ENCODE assay signal across 2 cellular contexts in genomic region chr3:59660376-59660775, GRCh38.
TF ChIP-seq lines count a peak whose summit lies in the region.

No MANE protein-coding gene starts in this region.

TF ChIP-seq in IMR-90, 13 proteins besides CTCF, POLR2A, EP300 and RAD21:
- TF ChIP-seq MAZ (IDR thresholded peaks at IDR 0.05; ENCODE audit: borderline replicate concordance, low read depth, low read length) (no peak), MXI1 (IDR thresholded peaks at IDR 0.05; ENCODE audit: borderline replicate concordance, low read depth, low read length) (no peak), NFE2L2 (IDR thresholded peaks at IDR 0.05; ENCODE audit: low read depth, low read length) (no peak)

TF ChIP-seq in GM23338, 12 proteins besides CTCF, POLR2A, EP300 and RAD21:
- TF ChIP-seq STAT1 (IDR thresholded peaks at IDR 0.05; ENCODE audit: unreplicated experiment) (no peak), JUNB (IDR thresholded peaks at IDR 0.05; ENCODE audit: unreplicated experiment) (no peak), ZNF331 (CRISPR knock-in tag; IDR thresholded peaks at IDR 0.05; ENCODE audit: low read depth) (no peak), CREB1 (CRISPR knock-in tag; IDR thresholded peaks at IDR 0.05; ENCODE audit: low read depth) (no peak), EZH2phosphoT487 (IDR thresholded peaks at IDR 0.05; ENCODE audit: unreplicated experiment) (no peak), NANOG (IDR thresholded peaks at IDR 0.05; ENCODE audit: borderline replicate concordance) (no peak), ZNF114 (CRISPR knock-in tag; IDR thresholded peaks at IDR 0.05) (no peak), EZH2 (IDR thresholded peaks at IDR 0.05; ENCODE audit: low read depth, unreplicated experiment) (no peak), POLR2AphosphoS5 (IDR thresholded peaks at IDR 0.05; ENCODE audit: low read depth) (no peak)
- TF ChIP-seq, protein P1, sequence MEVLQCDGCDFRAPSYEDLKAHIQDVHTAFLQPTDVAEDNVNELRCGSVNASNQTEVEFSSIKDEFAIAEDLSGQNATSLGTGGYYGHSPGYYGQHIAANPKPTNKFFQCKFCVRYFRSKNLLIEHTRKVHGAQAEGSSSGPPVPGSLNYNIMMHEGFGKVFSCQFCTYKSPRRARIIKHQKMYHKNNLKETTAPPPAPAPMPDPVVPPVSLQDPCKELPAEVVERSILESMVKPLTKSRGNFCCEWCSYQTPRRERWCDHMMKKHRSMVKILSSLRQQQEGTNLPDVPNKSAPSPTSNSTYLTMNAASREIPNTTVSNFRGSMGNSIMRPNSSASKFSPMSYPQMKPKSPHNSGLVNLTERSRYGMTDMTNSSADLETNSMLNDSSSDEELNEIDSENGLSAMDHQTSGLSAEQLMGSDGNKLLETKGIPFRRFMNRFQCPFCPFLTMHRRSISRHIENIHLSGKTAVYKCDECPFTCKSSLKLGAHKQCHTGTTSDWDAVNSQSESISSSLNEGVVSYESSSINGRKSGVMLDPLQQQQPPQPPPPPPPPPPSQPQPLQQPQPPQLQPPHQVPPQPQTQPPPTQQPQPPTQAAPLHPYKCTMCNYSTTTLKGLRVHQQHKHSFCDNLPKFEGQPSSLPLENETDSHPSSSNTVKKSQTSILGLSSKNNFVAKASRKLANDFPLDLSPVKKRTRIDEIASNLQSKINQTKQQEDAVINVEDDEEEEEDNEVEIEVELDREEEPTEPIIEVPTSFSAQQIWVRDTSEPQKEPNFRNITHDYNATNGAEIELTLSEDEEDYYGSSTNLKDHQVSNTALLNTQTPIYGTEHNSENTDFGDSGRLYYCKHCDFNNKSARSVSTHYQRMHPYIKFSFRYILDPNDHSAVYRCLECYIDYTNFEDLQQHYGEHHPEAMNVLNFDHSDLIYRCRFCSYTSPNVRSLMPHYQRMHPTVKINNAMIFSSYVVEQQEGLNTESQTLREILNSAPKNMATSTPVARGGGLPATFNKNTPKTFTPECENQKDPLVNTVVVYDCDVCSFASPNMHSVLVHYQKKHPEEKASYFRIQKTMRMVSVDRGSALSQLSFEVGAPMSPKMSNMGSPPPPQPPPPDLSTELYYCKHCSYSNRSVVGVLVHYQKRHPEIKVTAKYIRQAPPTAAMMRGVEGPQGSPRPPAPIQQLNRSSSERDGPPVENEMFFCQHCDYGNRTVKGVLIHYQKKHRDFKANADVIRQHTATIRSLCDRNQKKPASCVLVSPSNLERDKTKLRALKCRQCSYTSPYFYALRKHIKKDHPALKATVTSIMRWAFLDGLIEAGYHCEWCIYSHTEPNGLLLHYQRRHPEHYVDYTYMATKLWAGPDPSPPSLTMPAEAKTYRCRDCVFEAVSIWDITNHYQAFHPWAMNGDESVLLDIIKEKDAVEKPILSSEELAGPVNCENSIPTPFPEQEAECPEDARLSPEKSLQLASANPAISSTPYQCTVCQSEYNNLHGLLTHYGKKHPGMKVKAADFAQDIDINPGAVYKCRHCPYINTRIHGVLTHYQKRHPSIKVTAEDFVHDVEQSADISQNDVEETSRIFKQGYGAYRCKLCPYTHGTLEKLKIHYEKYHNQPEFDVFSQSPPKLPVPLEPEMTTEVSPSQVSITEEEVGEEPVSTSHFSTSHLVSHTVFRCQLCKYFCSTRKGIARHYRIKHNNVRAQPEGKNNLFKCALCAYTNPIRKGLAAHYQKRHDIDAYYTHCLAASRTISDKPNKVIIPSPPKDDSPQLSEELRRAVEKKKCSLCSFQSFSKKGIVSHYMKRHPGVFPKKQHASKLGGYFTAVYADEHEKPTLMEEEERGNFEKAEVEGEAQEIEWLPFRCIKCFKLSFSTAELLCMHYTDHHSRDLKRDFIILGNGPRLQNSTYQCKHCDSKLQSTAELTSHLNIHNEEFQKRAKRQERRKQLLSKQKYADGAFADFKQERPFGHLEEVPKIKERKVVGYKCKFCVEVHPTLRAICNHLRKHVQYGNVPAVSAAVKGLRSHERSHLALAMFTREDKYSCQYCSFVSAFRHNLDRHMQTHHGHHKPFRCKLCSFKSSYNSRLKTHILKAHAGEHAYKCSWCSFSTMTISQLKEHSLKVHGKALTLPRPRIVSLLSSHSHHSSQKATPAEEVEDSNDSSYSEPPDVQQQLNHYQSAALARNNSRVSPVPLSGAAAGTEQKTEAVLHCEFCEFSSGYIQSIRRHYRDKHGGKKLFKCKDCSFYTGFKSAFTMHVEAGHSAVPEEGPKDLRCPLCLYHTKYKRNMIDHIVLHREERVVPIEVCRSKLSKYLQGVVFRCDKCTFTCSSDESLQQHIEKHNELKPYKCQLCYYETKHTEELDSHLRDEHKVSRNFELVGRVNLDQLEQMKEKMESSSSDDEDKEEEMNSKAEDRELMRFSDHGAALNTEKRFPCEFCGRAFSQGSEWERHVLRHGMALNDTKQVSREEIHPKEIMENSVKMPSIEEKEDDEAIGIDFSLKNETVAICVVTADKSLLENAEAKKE (CRISPR knock-in tag; IDR thresholded peaks at IDR 0.05): no peak
- TF ChIP-seq, protein P2, sequence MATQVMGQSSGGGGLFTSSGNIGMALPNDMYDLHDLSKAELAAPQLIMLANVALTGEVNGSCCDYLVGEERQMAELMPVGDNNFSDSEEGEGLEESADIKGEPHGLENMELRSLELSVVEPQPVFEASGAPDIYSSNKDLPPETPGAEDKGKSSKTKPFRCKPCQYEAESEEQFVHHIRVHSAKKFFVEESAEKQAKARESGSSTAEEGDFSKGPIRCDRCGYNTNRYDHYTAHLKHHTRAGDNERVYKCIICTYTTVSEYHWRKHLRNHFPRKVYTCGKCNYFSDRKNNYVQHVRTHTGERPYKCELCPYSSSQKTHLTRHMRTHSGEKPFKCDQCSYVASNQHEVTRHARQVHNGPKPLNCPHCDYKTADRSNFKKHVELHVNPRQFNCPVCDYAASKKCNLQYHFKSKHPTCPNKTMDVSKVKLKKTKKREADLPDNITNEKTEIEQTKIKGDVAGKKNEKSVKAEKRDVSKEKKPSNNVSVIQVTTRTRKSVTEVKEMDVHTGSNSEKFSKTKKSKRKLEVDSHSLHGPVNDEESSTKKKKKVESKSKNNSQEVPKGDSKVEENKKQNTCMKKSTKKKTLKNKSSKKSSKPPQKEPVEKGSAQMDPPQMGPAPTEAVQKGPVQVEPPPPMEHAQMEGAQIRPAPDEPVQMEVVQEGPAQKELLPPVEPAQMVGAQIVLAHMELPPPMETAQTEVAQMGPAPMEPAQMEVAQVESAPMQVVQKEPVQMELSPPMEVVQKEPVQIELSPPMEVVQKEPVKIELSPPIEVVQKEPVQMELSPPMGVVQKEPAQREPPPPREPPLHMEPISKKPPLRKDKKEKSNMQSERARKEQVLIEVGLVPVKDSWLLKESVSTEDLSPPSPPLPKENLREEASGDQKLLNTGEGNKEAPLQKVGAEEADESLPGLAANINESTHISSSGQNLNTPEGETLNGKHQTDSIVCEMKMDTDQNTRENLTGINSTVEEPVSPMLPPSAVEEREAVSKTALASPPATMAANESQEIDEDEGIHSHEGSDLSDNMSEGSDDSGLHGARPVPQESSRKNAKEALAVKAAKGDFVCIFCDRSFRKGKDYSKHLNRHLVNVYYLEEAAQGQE (IDR thresholded peaks at IDR 0.05; ENCODE audit: unreplicated experiment): no peak
- TF ChIP-seq, protein P3, sequence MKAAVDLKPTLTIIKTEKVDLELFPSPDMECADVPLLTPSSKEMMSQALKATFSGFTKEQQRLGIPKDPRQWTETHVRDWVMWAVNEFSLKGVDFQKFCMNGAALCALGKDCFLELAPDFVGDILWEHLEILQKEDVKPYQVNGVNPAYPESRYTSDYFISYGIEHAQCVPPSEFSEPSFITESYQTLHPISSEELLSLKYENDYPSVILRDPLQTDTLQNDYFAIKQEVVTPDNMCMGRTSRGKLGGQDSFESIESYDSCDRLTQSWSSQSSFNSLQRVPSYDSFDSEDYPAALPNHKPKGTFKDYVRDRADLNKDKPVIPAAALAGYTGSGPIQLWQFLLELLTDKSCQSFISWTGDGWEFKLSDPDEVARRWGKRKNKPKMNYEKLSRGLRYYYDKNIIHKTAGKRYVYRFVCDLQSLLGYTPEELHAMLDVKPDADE (IDR thresholded peaks at IDR 0.05): no peak
